ENCODE assay signal across 16 cellular contexts in the genomic region with DNA sequence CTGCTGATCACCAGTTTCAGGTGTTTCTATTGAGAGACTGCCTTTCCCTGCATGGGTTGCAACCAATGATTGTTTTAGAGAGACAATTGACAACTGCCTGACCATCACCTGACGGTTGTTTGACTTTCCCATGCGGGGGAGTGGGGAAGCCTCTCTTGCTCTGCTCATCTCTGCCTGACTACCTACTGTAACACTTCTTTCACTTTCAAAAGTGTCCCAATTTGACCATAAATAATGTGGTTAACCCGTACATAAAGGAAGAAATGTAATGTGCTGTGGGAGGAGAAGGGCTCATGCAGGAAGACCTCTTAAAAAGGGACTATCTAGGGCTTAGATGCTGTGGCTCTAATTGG.
DNase-seq lines count a peak whose midpoint lies in the region; ATAC-seq and TF ChIP-seq lines count a peak whose summit lies in the region.
"Had no signal": no experiment of that assay in that cellular context is flagged by ENCODE, and none has a peak within 500 bp of the region (broad histone marks: within the 10 kb centered on the region; RNA-seq: fewer than 3 reads in every experiment).

No MANE protein-coding gene starts in this region.

- H2AFZ ChIP-seq in OCI-LY1 (ENCODE audit: low read length) (peak overlapping the region; percentile 19; the same call in 1 of the 2 replicates), mesenchymal stem cell (ENCODE audit: low read depth, low read length) (no peak overlapping the region)

- H3K14ac ChIP-seq in mesenchymal stem cell (ENCODE audit: low read length in 2 of 2), result no peak overlapping the region

- H4K91ac ChIP-seq in mesenchymal stem cell (ENCODE audit: low read length), result no peak overlapping the region

- no peaks in the 10 kb centered on the region for H3K79me1 ChIP-seq in mesenchymal stem cell (replicated peaks; ENCODE audit: low read length, poor library complexity, severe bottlenecking)

- peak; percentile 44 for ATAC-seq in GM21717 (IDR thresholded peaks at IDR 0.05; ENCODE audit: unreplicated experiment)
- no peak for ATAC-seq in HG03457 (IDR thresholded peaks at IDR 0.05; ENCODE audit: unreplicated experiment)
- ATAC-seq: left colon, PC-3 had no signal

- DNase-seq in mesenchymal stem cell (peak; percentile 43), activated gamma-delta T cell (lab: John Stamatoyannopoulos, UW) (no peak)
- DNase-seq in activated naive CD4-positive, alpha-beta T cell treated with Interleukin-2 at 50 U/mL for 16 hours, result no peak
- no peak for DNase-seq in activated effector memory CD4-positive, alpha-beta T cell treated with anti-CD3 and anti-CD28 coated beads, Interleukin-2, amount 50 U/mL, for 16 hours
- DNase-seq: activated CD4-positive, alpha-beta T cell treated with anti-CD3 and anti-CD28 coated beads, Interleukin-2, amount 50 U/mL, for 4 hours; activated T-cell treated with anti-CD3 and anti-CD28 coated beads, Interleukin-2, amount 50 U/mL, for 48 hours; aorta; left colon; NCI-H1694; NCI-H510A; PC-3; stomach had no signal

- peak overlapping the region; percentile 58 for H2BK5ac ChIP-seq in mesenchymal stem cell (ENCODE audit: low read depth, low read length, poor library complexity, severe bottlenecking)

- H3K4me3 ChIP-seq in DOHH2 (ENCODE audit: low read length) (peak overlapping the region; percentile 56), OCI-LY1 (ENCODE audit: low read depth, low read length, poor library complexity, severe bottlenecking) (peak overlapping the region; percentile 35), mesenchymal stem cell (ENCODE audit: insufficient read depth in 1 of 2, low read depth in 1 of 2, low read length in 2 of 2) (no peak overlapping the region)
- H3K4me3 ChIP-seq: stomach had no signal

- no peaks in the 10 kb centered on the region for H3K27me3 ChIP-seq in DOHH2 (ENCODE audit: control insufficient read depth, low read length)
- H3K27me3 ChIP-seq in OCI-LY1 (ENCODE audit: insufficient read depth, low read length), result no peaks in the 10 kb centered on the region
- no peaks in the 10 kb centered on the region for H3K27me3 ChIP-seq in mesenchymal stem cell (ENCODE audit: control insufficient read depth in 1 of 2, insufficient read depth in 1 of 2, low read length in 2 of 2)
- H3K27me3 ChIP-seq: stomach had no signal

- WGBS in mesenchymal stem cell, result 65% methylated on average over 3 of the region's 3 CpGs

- H3K27ac ChIP-seq in DOHH2 (ENCODE audit: low read depth, low read length) (peak overlapping the region; percentile 75), OCI-LY1 (ENCODE audit: low read depth, low read length, poor library complexity, severe bottlenecking) (peak overlapping the region; percentile 88), mesenchymal stem cell (ENCODE audit: low read length, poor library complexity, severe bottlenecking) (peak overlapping the region; percentile 89)
- H3K27ac ChIP-seq: stomach had no signal

- no peak overlapping the region for H4K8ac ChIP-seq in mesenchymal stem cell (ENCODE audit: low read length)

- no peaks in the 10 kb centered on the region for H4K20me1 ChIP-seq in DOHH2 (ENCODE audit: control insufficient read depth, insufficient read depth, low read depth, low read length)
- no peaks in the 10 kb centered on the region for H4K20me1 ChIP-seq in OCI-LY1 (ENCODE audit: insufficient read depth, low read length)

- peak overlapping the region; percentile 18 to 59 for H2BK12ac ChIP-seq in mesenchymal stem cell (ENCODE audit: low read length in 2 of 2)

- TF ChIP-seq CTCF in DOHH2 (IDR thresholded peaks at IDR 0.05; ENCODE audit: low read depth, low read length, poor library complexity, severe bottlenecking) (no peak), OCI-LY1 (IDR thresholded peaks at IDR 0.05; ENCODE audit: low read length) (no peak)

- no peak overlapping the region for H3K23ac ChIP-seq in mesenchymal stem cell (ENCODE audit: low read length in 2 of 2)

- H3K79me2 ChIP-seq in DOHH2 (ENCODE audit: control insufficient read depth, low read length), result no peaks in the 10 kb centered on the region
- no peaks in the 10 kb centered on the region for H3K79me2 ChIP-seq in OCI-LY1 (ENCODE audit: insufficient read depth, low read length)

- H3K4me2 ChIP-seq in DOHH2 (ENCODE audit: low read length) (peak overlapping the region; percentile 73), OCI-LY1 (ENCODE audit: low read length) (peak overlapping the region; percentile 66), mesenchymal stem cell (ENCODE audit: low read length, poor library complexity, severe bottlenecking) (no peak overlapping the region)

- H3K18ac ChIP-seq in mesenchymal stem cell (ENCODE audit: low read depth in 1 of 2, low read length in 2 of 2), result peak overlapping the region in 1 of 2 experiments; percentile 59

- H3K4me1 ChIP-seq in DOHH2 (ENCODE audit: control insufficient read depth, low read length) (peaks cover 64% of the 10 kb centered on the region), OCI-LY1 (ENCODE audit: insufficient read depth, low read length, severe bottlenecking) (peaks cover 53% of the 10 kb centered on the region), mesenchymal stem cell (ENCODE audit: control insufficient read depth, insufficient read depth, low read depth, low read length) (peaks cover 7% of the 10 kb centered on the region)

- H2BK15ac ChIP-seq in mesenchymal stem cell (ENCODE audit: low read depth, poor library complexity, severe bottlenecking), result peak overlapping the region; percentile 71

- no peak overlapping the region for H2BK120ac ChIP-seq in mesenchymal stem cell (ENCODE audit: low read depth, low read length)

- H3K9ac ChIP-seq in OCI-LY1 (ENCODE audit: low read length), result peak overlapping the region; percentile 55
- H3K9ac ChIP-seq in mesenchymal stem cell (ENCODE audit: low read length), result peak overlapping the region; percentile 34

- H3F3A ChIP-seq in DOHH2 (ENCODE audit: control insufficient read depth, insufficient read depth), result 0 out of 2 replicates have a peak, but pooled peaks cover 5% of the 10 kb centered on the region
- H3F3A ChIP-seq in OCI-LY1 (ENCODE audit: insufficient read depth, low read length), result 0 out of 2 replicates have a peak, but pooled peaks cover 3% of the 10 kb centered on the region

- H3K36me3 ChIP-seq in DOHH2 (ENCODE audit: control insufficient read depth, low read length) (no peaks in the 10 kb centered on the region), OCI-LY1 (ENCODE audit: insufficient read depth, low read length) (no peaks in the 10 kb centered on the region), mesenchymal stem cell (ENCODE audit: control insufficient read depth in 1 of 2, insufficient read depth in 2 of 2, low read depth in 1 of 2, low read length in 2 of 2) (no peaks in the 10 kb centered on the region)
- H3K36me3 ChIP-seq: stomach had no signal

- H3K9me3 ChIP-seq in DOHH2 (ENCODE audit: control insufficient read depth, insufficient read depth, low read length) (no peaks in the 10 kb centered on the region), OCI-LY1 (ENCODE audit: low read length) (no peaks in the 10 kb centered on the region), mesenchymal stem cell (ENCODE audit: control insufficient read depth, low read length) (no peaks in the 10 kb centered on the region)
- H3K9me3 ChIP-seq: stomach had no signal

- peak overlapping the region in 1 of 2 experiments; percentile 37 for H3K4ac ChIP-seq in mesenchymal stem cell (ENCODE audit: low read depth in 1 of 2, low read length in 2 of 2)

- peak overlapping the region; percentile 34 for H2AK5ac ChIP-seq in mesenchymal stem cell (ENCODE audit: low read length, severe bottlenecking)

- no peaks in the 10 kb centered on the region for H3K9me2 ChIP-seq in DOHH2 (replicated peaks; ENCODE audit: control insufficient read depth, low read length)
- H3K9me2 ChIP-seq in OCI-LY1 (ENCODE audit: low read depth, low read length), result no peaks in the 10 kb centered on the region

Comparison
In these comparisons a context has a peak if more than half of its experiments do, and no peak if none do; other contexts are left out.
1. H3K4me3 ChIP-seq: peak in DOHH2 (single experiment) and OCI-LY1 (single experiment); none in mesenchymal stem cell (0 of 2).
2. Peak in every context shown above with its lines, with median percentiles within 50 percentile points of each other: H3K27ac ChIP-seq.